In the genomic region with DNA sequence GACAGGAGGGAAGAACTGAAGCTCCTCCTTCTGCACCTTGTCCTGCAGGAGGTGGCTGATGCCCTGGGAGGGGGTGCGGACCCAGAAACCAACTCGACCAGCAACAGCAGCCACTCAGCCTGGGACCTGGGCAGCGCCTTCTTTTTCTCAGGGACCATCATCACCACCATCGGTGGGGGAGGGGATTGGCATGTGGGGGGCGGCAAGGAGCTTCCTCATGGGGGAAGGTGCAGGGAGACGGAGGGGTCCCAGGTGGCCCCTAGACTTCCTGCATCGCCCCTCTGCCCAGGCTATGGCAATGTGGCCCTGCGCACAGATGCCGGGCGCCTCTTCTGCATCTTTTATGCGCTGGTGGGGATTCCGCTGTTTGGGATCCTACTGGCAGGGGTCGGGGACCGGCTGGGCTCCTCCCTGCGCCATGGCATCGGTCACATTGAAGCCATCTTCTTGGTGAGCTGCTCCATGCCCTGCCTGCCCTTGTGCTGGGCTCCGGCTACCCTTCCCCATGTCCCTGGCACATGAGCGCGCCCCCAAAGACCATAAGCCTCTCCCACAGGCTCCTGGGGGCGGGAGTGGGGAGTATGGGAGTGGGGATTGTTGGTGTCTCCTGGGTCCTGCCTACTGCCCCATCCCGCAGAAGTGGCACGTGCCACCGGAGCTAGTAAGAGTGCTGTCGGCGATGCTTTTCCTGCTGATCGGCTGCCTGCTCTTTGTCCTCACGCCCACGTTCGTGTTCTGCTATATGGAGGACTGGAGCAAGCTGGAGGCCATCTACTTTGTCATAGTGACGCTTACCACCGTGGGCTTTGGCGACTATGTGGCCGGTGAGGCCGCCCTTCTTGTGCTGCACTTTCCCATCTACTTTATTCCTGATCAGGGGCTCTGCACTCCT, we compare ENCODE assay signal across 21 cellular contexts. TPM values are rescaled to one million over a fixed set of nuclear protein-coding genes. Genes with fewer than 3 reads are reported as not detected.
A peak's percentile ranks its signal among the peaks of the same experiment; 100 is the strongest.
DNase-seq lines count a peak whose midpoint lies in the region; ATAC-seq, FAIRE-seq and TF ChIP-seq lines count a peak whose summit lies in the region.
"Had no signal": no experiment of that assay in that cellular context is flagged by ENCODE, and none has a peak within 500 bp of the region (broad histone marks: within the 10 kb centered on the region; RNA-seq: fewer than 3 reads in every experiment).

No MANE protein-coding gene starts in this region.

- peaks cover 98% of the 10 kb centered on the region for H3K27me3 Mint-ChIP-seq in brain

- TF ChIP-seq EP300 in HepG2 (IDR thresholded peaks at IDR 0.05; ENCODE audit: low read depth in 2 of 2, low read length in 2 of 2): no peak
- no peak for TF ChIP-seq EP300 in HepG2 (CRISPR knock-in tag; IDR thresholded peaks at IDR 0.05; ENCODE audit: borderline replicate concordance)

- in situ Hi-C loops in HepG2 (cut with HindIII; ENCODE audit: extremely low pct_ligation_motif_present, low pct_unique_long_range_greater_than_20kb) (no loop called here), HAP-1 (cut with MboI; ENCODE audit: low sequenced_read_pairs) (no loop called here)

- TF ChIP-seq POLR2A in HepG2 (IDR thresholded peaks at IDR 0.05; ENCODE audit: insufficient read depth in 1 of 2, low read depth in 2 of 2, low read length in 2 of 2) (no peak), right lobe of liver (IDR thresholded peaks at IDR 0.05) (no peak)

- H3K27ac ChIP-seq in HepG2 (ENCODE audit: extremely low read length, insufficient read depth, low read length) (no peak overlapping the region), right lobe of liver (no peak overlapping the region), tibial artery (no peak overlapping the region)
- H3K27ac ChIP-seq: Peyer's patch had no signal

- peaks cover 39% of the 10 kb centered on the region for H3K4me1 Mint-ChIP-seq in brain

- no peak overlapping the region for H3K4me3 ChIP-seq in HepG2 (replicated peaks in 1 of 3; ENCODE audit: insufficient read depth in 1 of 3, low read depth in 2 of 3, low read length in 3 of 3)
- no peak overlapping the region for H3K4me3 ChIP-seq in right lobe of liver
- no peak overlapping the region for H3K4me3 ChIP-seq in HAP-1
- H3K4me3 ChIP-seq in tibial artery: no peak overlapping the region
- H3K4me3 ChIP-seq: Peyer's patch had no signal

- 29% methylated on average over 19 of the region's 34 CpGs for WGBS in HepG2 (ENCODE audit: low lambda C conversion rate)
- 7% methylated on average over 3 of the region's 34 CpGs for WGBS in right lobe of liver (ENCODE audit: insufficient coverage, low coverage, low lambda C conversion rate, missing lambda C conversion rate)

- no peak for FAIRE-seq in HepG2 (lab: Jason Lieb, UNC)
- FAIRE-seq: G401.6, GM12891 had no signal

- no peak for TF ChIP-seq CTCF in HepG2 (CRISPR knock-in tag; IDR thresholded peaks at IDR 0.05)
- TF ChIP-seq CTCF in right lobe of liver (IDR thresholded peaks at IDR 0.05): no peak
- no peak for TF ChIP-seq CTCF in brain (conservative IDR thresholded peaks at IDR 0.05)
- TF ChIP-seq CTCF in tibial artery (IDR thresholded peaks at IDR 0.05): no peak

- H3K27me3 ChIP-seq in HepG2 (ENCODE audit: control insufficient read depth in 1 of 2, insufficient read depth in 2 of 2, low read length in 2 of 2): peaks cover 35 to 84% of the 10 kb centered on the region in 2 experiments
- H3K27me3 ChIP-seq in right lobe of liver: peaks cover 0 to 44% of the 10 kb centered on the region in 2 donors
- peaks cover 59% of the 10 kb centered on the region for H3K27me3 ChIP-seq in HAP-1 (ENCODE audit: low read depth)
- H3K27me3 ChIP-seq in tibial artery: peaks cover 4 to 86% of the 10 kb centered on the region in 2 donors

- no peak for TF ChIP-seq RAD21 in HepG2 (CRISPR knock-in tag; IDR thresholded peaks at IDR 0.05)

- DNase-seq in HepG2 (ENCODE audit: low spot score): no peak
- no peak for DNase-seq in right lobe of liver
- DNase-seq in left kidney (ENCODE audit: low read depth, low spot score): peak; percentile 19
- no peak for DNase-seq in HAP-1 (ENCODE audit: low spot score in 2 of 2)
- no peak for DNase-seq in tibial artery
- no peak for DNase-seq in UCSD-AML1 (lab: John Stamatoyannopoulos, UW; ENCODE audit: unreplicated experiment)
- DNase-seq in mesenteric fat pad (ENCODE audit: low spot score): no peak
- DNase-seq: AML-193; CD4-positive, alpha-beta memory T cell; DMS79; Karpas-422; NCI-H1105 treated with DMSO at 0.1 percent for 48 hours; NCI-H1930; NCI-H2171 treated with DMSO at 0.1 percent for 48 hours; NCI-H82; SHP77 treated with DMSO at 0.1 percent for 48 hours had no signal

- H3K27ac Mint-ChIP-seq in brain: no peak overlapping the region

- CTCF ChIA-PET in HepG2 (lab: Yijun Ruan, JAX; ENCODE audit: low intra/inter-chr PET ratio, low total read pairs): no interaction called here

- intact Hi-C loops in HepG2 (cut with micrococcal nuclease; ENCODE audit: unreplicated experiment): no loop called here
- intact Hi-C loops in right lobe of liver (cut with DNase I): no loop called here
- intact Hi-C loops in tibial artery (cut with DNase I; ENCODE audit: low total_unique reads): no loop called here

- ATAC-seq in HepG2: no peak
- ATAC-seq in right lobe of liver: no peak

- no TSS peak for BruUV-seq in HepG2 (replicated peaks; lab: Mats Ljungman, UMichigan)

- POLR2A ChIA-PET in HepG2 (lab: Yijun Ruan, JAX): no interaction called here

- H3K9me3 ChIP-seq in HepG2 (ENCODE audit: low read length): no peaks in the 10 kb centered on the region
- H3K9me3 ChIP-seq in right lobe of liver: no peaks in the 10 kb centered on the region
- no peaks in the 10 kb centered on the region for H3K9me3 ChIP-seq in HAP-1
- no peaks in the 10 kb centered on the region for H3K9me3 ChIP-seq in tibial artery
- H3K9me3 ChIP-seq: Peyer's patch had no signal

- no peak overlapping the region for H2AFZ ChIP-seq in HepG2 (ENCODE audit: low read length)

- no peak overlapping the region for H3K9ac ChIP-seq in HepG2 (ENCODE audit: insufficient read depth, low read depth, low read length)

- peaks cover 0 to 3% (median 0%) of the 10 kb centered on the region in 5 experiments for H3K9me3 Mint-ChIP-seq in brain
- H3K9me3 Mint-ChIP-seq: CD4-positive, alpha-beta memory T cell had no signal

- H3K4me2 ChIP-seq in HepG2 (ENCODE audit: low read depth, low read length): no peak overlapping the region

- H3K79me2 ChIP-seq in HepG2 (ENCODE audit: insufficient read depth, low read length): no peaks in the 10 kb centered on the region

- H3K4me3 Mint-ChIP-seq in brain: peak overlapping the region in 4 of 5 experiments; percentile 0 to 65 (median 20)

- H3K36me3 Mint-ChIP-seq in brain: no peaks in the 10 kb centered on the region
- H3K36me3 Mint-ChIP-seq: CD4-positive, alpha-beta memory T cell had no signal

- no peaks in the 10 kb centered on the region for H3K36me3 ChIP-seq in HepG2 (replicated peaks in 1 of 2; ENCODE audit: control insufficient read depth in 1 of 2, insufficient read depth in 2 of 2, low read length in 2 of 2)
- H3K36me3 ChIP-seq in right lobe of liver: no peaks in the 10 kb centered on the region
- H3K36me3 ChIP-seq in HAP-1 (replicated peaks): no peaks in the 10 kb centered on the region
- H3K36me3 ChIP-seq in tibial artery: no peaks in the 10 kb centered on the region
- H3K36me3 ChIP-seq: Peyer's patch had no signal

- H3K4me1 ChIP-seq in HepG2 (ENCODE audit: insufficient read depth, low read length) (peaks cover 24% of the 10 kb centered on the region), right lobe of liver (peaks cover 0 to 24% (median 7%) of the 10 kb centered on the region in 4 donors), HAP-1 (peaks cover 7% of the 10 kb centered on the region; the same call in 1 of the 2 replicates), tibial artery (peaks cover 0 to 37% (median 31%) of the 10 kb centered on the region in 4 donors)

- H4K20me1 ChIP-seq in HepG2 (ENCODE audit: insufficient read depth, low read length): 0 out of 2 replicates have a peak, but pooled peaks cover 5% of the 10 kb centered on the region

RNA-seq across cellular contexts. Expression of a gene that starts 3.1 kb away (rescaled TPM):
- total RNA-seq in HepG2 (2016; rRNA removed; fragmentation: Illumina TruSeq; extraction: Trizol): 0.22 and 0.73 TPM in 2 replicates
- total RNA-seq in HepG2 (2016; cell fraction: cytosol; rRNA removed; fragmentation: Illumina TruSeq; extraction: Trizol; ENCODE audit: low read depth): not detected in 2 replicates
- 0.49 and 0.52 TPM in 2 replicates for total RNA-seq in HepG2 (2016; cell fraction: insoluble cytoplasmic fraction; rRNA removed; fragmentation: Illumina TruSeq; extraction: Trizol)
- total RNA-seq in HepG2 (2016; cell fraction: membrane; rRNA removed; fragmentation: Illumina TruSeq; extraction: Trizol): 0.34 TPM in 1 of 2 replicates, not detected in the other
- total RNA-seq in HepG2 (2016; cell fraction: nucleus; rRNA removed; fragmentation: Illumina TruSeq; extraction: Trizol): not detected in 2 replicates
- 0.16 and 0.48 TPM in 2 replicates for polyA plus RNA-seq in HepG2 (2011; rRNA removed)
- 0.26 and 0.66 TPM in 2 replicates for polyA plus RNA-seq in HepG2 (2011; cell fraction: cytosol; rRNA removed)
- 0.38 TPM in 1 of 2 replicates, not detected in the other for polyA plus RNA-seq in HepG2 (2011; cell fraction: nucleus; rRNA removed)
- polyA plus RNA-seq in HepG2 (2012): 0.23 TPM in 1 of 2 replicates, not detected in the other
- 0.15 and 0.65 TPM in 2 replicates for polyA plus RNA-seq in HepG2 (2016; cell fraction: cytosol; fragmentation: Illumina TruSeq; extraction: Trizol; ENCODE audit: low read depth)
- 0.59 TPM in 1 of 2 replicates, not detected in the other for polyA plus RNA-seq in HepG2 (2016; cell fraction: insoluble cytoplasmic fraction; fragmentation: Illumina TruSeq; extraction: Trizol; ENCODE audit: low read depth)
- polyA plus RNA-seq in HepG2 (2016; cell fraction: membrane; fragmentation: Illumina TruSeq; extraction: Trizol; ENCODE audit: low read depth): 0.44 TPM in 1 of 2 replicates, not detected in the other
- polyA plus RNA-seq in HepG2 (2016; cell fraction: nucleus; fragmentation: Illumina TruSeq; extraction: Trizol; ENCODE audit: insufficient read depth, low read depth): 1.2 TPM in 1 of 2 replicates, not detected in the other
- polyA minus RNA-seq in HepG2 (2011; rRNA and poly(A)+ RNA removed; ENCODE audit: low replicate concordance): 0.42 TPM in 1 of 2 replicates, not detected in the other
- not detected in 2 replicates for polyA minus RNA-seq in HepG2 (2011; cell fraction: cytosol; rRNA and poly(A)+ RNA removed)
- not detected in 2 replicates for polyA minus RNA-seq in HepG2 (2011; cell fraction: nucleus; rRNA and poly(A)+ RNA removed)
- not detected for total RNA-seq in right lobe of liver
- polyA plus RNA-seq in brain (ENCODE audit: insufficient read depth, low read depth, low replicate concordance): not detected
- not detected for total RNA-seq in mesenteric fat pad
- total RNA-seq: A673; CD4-positive, alpha-beta memory T cell had no signal
- polyA plus RNA-seq: CD4-positive, alpha-beta memory T cell had no signal

RNA-seq across cellular contexts. Expression of a gene that starts 6.0 kb away (rescaled TPM):
- not detected in 2 replicates for total RNA-seq in HepG2 (2016; rRNA removed; fragmentation: Illumina TruSeq; extraction: Trizol)
- not detected in 2 replicates for total RNA-seq in HepG2 (2016; cell fraction: cytosol; rRNA removed; fragmentation: Illumina TruSeq; extraction: Trizol; ENCODE audit: low read depth)
- not detected in 2 replicates for total RNA-seq in HepG2 (2016; cell fraction: insoluble cytoplasmic fraction; rRNA removed; fragmentation: Illumina TruSeq; extraction: Trizol)
- total RNA-seq in HepG2 (2016; cell fraction: membrane; rRNA removed; fragmentation: Illumina TruSeq; extraction: Trizol): not detected in 2 replicates
- total RNA-seq in HepG2 (2016; cell fraction: nucleus; rRNA removed; fragmentation: Illumina TruSeq; extraction: Trizol): not detected in 2 replicates
- not detected in 2 replicates for polyA plus RNA-seq in HepG2 (2011; rRNA removed)
- polyA plus RNA-seq in HepG2 (2011; cell fraction: cytosol; rRNA removed): not detected in 2 replicates
- not detected in 2 replicates for polyA plus RNA-seq in HepG2 (2011; cell fraction: nucleus; rRNA removed)
- not detected in 2 replicates for polyA plus RNA-seq in HepG2 (2012)
- polyA plus RNA-seq in HepG2 (2016; cell fraction: cytosol; fragmentation: Illumina TruSeq; extraction: Trizol; ENCODE audit: low read depth): not detected in 2 replicates
- polyA plus RNA-seq in HepG2 (2016; cell fraction: insoluble cytoplasmic fraction; fragmentation: Illumina TruSeq; extraction: Trizol; ENCODE audit: low read depth): not detected in 2 replicates
- not detected in 2 replicates for polyA plus RNA-seq in HepG2 (2016; cell fraction: membrane; fragmentation: Illumina TruSeq; extraction: Trizol; ENCODE audit: low read depth)
- polyA plus RNA-seq in HepG2 (2016; cell fraction: nucleus; fragmentation: Illumina TruSeq; extraction: Trizol; ENCODE audit: insufficient read depth, low read depth): not detected in 2 replicates
- 0.21 TPM in 1 of 2 replicates, not detected in the other for polyA minus RNA-seq in HepG2 (2011; rRNA and poly(A)+ RNA removed; ENCODE audit: low replicate concordance)
- polyA minus RNA-seq in HepG2 (2011; cell fraction: cytosol; rRNA and poly(A)+ RNA removed): not detected in 2 replicates
- polyA minus RNA-seq in HepG2 (2011; cell fraction: nucleus; rRNA and poly(A)+ RNA removed): not detected in 2 replicates
- not detected for total RNA-seq in right lobe of liver
- polyA plus RNA-seq in brain (ENCODE audit: insufficient read depth, low read depth, low replicate concordance): 3.4 TPM
- total RNA-seq in mesenteric fat pad: not detected
- total RNA-seq: CD4-positive, alpha-beta memory T cell; Peyer's patch had no signal
- polyA plus RNA-seq: CD4-positive, alpha-beta memory T cell had no signal

RNA-seq across cellular contexts. Expression of a gene that starts 8.2 kb away (rescaled TPM):
- total RNA-seq in HepG2 (2016; rRNA removed; fragmentation: Illumina TruSeq; extraction: Trizol) (28.3 and 36.3 TPM in 2 replicates), right lobe of liver (10 to 100 TPM; 28.5 to 82.6 (median 47.7) TPM), mesenteric fat pad (56.9 TPM)
- 21.0 and 23.1 TPM in 2 replicates for total RNA-seq in HepG2 (2016; cell fraction: cytosol; rRNA removed; fragmentation: Illumina TruSeq; extraction: Trizol; ENCODE audit: low read depth)
- total RNA-seq in HepG2 (2016; cell fraction: insoluble cytoplasmic fraction; rRNA removed; fragmentation: Illumina TruSeq; extraction: Trizol): 26.0 and 36.9 TPM in 2 replicates
- 46.3 and 50.0 TPM in 2 replicates for total RNA-seq in HepG2 (2016; cell fraction: membrane; rRNA removed; fragmentation: Illumina TruSeq; extraction: Trizol)
- total RNA-seq in HepG2 (2016; cell fraction: nucleus; rRNA removed; fragmentation: Illumina TruSeq; extraction: Trizol): 18.8 and 23.8 TPM in 2 replicates
- polyA plus RNA-seq in HepG2 (2011; rRNA removed) (18.1 and 24.3 TPM in 2 replicates), brain (ENCODE audit: insufficient read depth, low read depth, low replicate concordance) (33.1 TPM)
- 23.6 and 37.4 TPM in 2 replicates for polyA plus RNA-seq in HepG2 (2011; cell fraction: cytosol; rRNA removed)
- polyA plus RNA-seq in HepG2 (2011; cell fraction: nucleus; rRNA removed): 31.2 and 32.0 TPM in 2 replicates
- 15.3 and 20.7 TPM in 2 replicates for polyA plus RNA-seq in HepG2 (2012)
- 15.0 and 16.3 TPM in 2 replicates for polyA plus RNA-seq in HepG2 (2016; cell fraction: cytosol; fragmentation: Illumina TruSeq; extraction: Trizol; ENCODE audit: low read depth)
- 19.1 and 21.1 TPM in 2 replicates for polyA plus RNA-seq in HepG2 (2016; cell fraction: insoluble cytoplasmic fraction; fragmentation: Illumina TruSeq; extraction: Trizol; ENCODE audit: low read depth)
- 25.2 and 26.9 TPM in 2 replicates for polyA plus RNA-seq in HepG2 (2016; cell fraction: membrane; fragmentation: Illumina TruSeq; extraction: Trizol; ENCODE audit: low read depth)
- 37.3 and 45.3 TPM in 2 replicates for polyA plus RNA-seq in HepG2 (2016; cell fraction: nucleus; fragmentation: Illumina TruSeq; extraction: Trizol; ENCODE audit: insufficient read depth, low read depth)
- 28.9 and 57.4 TPM in 2 replicates for polyA minus RNA-seq in HepG2 (2011; rRNA and poly(A)+ RNA removed; ENCODE audit: low replicate concordance)
- polyA minus RNA-seq in HepG2 (2011; cell fraction: cytosol; rRNA and poly(A)+ RNA removed): 13.1 and 14.8 TPM in 2 replicates
- polyA minus RNA-seq in HepG2 (2011; cell fraction: nucleus; rRNA and poly(A)+ RNA removed): 10.8 and 12.1 TPM in 2 replicates

RNA-seq across cellular contexts. Expression of a gene that starts 11.4 kb away (rescaled TPM):
- total RNA-seq in HepG2 (2016; rRNA removed; fragmentation: Illumina TruSeq; extraction: Trizol): 10.3 and 13.2 TPM in 2 replicates
- 11.7 and 14.7 TPM in 2 replicates for total RNA-seq in HepG2 (2016; cell fraction: cytosol; rRNA removed; fragmentation: Illumina TruSeq; extraction: Trizol; ENCODE audit: low read depth)
- total RNA-seq in HepG2 (2016; cell fraction: insoluble cytoplasmic fraction; rRNA removed; fragmentation: Illumina TruSeq; extraction: Trizol): 8.2 and 14.4 TPM in 2 replicates
- total RNA-seq in HepG2 (2016; cell fraction: membrane; rRNA removed; fragmentation: Illumina TruSeq; extraction: Trizol): 15.8 and 22.6 TPM in 2 replicates
- total RNA-seq in HepG2 (2016; cell fraction: nucleus; rRNA removed; fragmentation: Illumina TruSeq; extraction: Trizol): 10.5 and 11.6 TPM in 2 replicates
- polyA plus RNA-seq in HepG2 (2011; rRNA removed): 8.5 and 10.4 TPM in 2 replicates
- polyA plus RNA-seq in HepG2 (2011; cell fraction: cytosol; rRNA removed): 6.1 and 9.3 TPM in 2 replicates
- 22.5 and 26.2 TPM in 2 replicates for polyA plus RNA-seq in HepG2 (2011; cell fraction: nucleus; rRNA removed)
- polyA plus RNA-seq in HepG2 (2012): 11.9 and 14.1 TPM in 2 replicates
- polyA plus RNA-seq in HepG2 (2016; cell fraction: cytosol; fragmentation: Illumina TruSeq; extraction: Trizol; ENCODE audit: low read depth): 19.8 and 22.4 TPM in 2 replicates
- 18.6 and 20.2 TPM in 2 replicates for polyA plus RNA-seq in HepG2 (2016; cell fraction: insoluble cytoplasmic fraction; fragmentation: Illumina TruSeq; extraction: Trizol; ENCODE audit: low read depth)
- 33.5 and 34.6 TPM in 2 replicates for polyA plus RNA-seq in HepG2 (2016; cell fraction: membrane; fragmentation: Illumina TruSeq; extraction: Trizol; ENCODE audit: low read depth)
- 34.1 and 40.3 TPM in 2 replicates for polyA plus RNA-seq in HepG2 (2016; cell fraction: nucleus; fragmentation: Illumina TruSeq; extraction: Trizol; ENCODE audit: insufficient read depth, low read depth)
- polyA minus RNA-seq in HepG2 (2011; rRNA and poly(A)+ RNA removed; ENCODE audit: low replicate concordance): 13.8 and 54.4 TPM in 2 replicates
- 4.0 and 5.5 TPM in 2 replicates for polyA minus RNA-seq in HepG2 (2011; cell fraction: cytosol; rRNA and poly(A)+ RNA removed)
- polyA minus RNA-seq in HepG2 (2011; cell fraction: nucleus; rRNA and poly(A)+ RNA removed): 7.3 and 9.9 TPM in 2 replicates
- 10 to 100 TPM; 13.0 to 21.9 (median 17.8) TPM for total RNA-seq in right lobe of liver
- 99.1 TPM for polyA plus RNA-seq in brain (ENCODE audit: insufficient read depth, low read depth, low replicate concordance)
- 19.9 TPM for total RNA-seq in mesenteric fat pad

RNA-seq across cellular contexts. Expression of a gene that starts 12.6 kb away (rescaled TPM):
- 28.5 and 33.0 TPM in 2 replicates for total RNA-seq in HepG2 (2016; rRNA removed; fragmentation: Illumina TruSeq; extraction: Trizol)
- total RNA-seq in HepG2 (2016; cell fraction: cytosol; rRNA removed; fragmentation: Illumina TruSeq; extraction: Trizol; ENCODE audit: low read depth): 38.1 and 48.3 TPM in 2 replicates
- total RNA-seq in HepG2 (2016; cell fraction: insoluble cytoplasmic fraction; rRNA removed; fragmentation: Illumina TruSeq; extraction: Trizol): 31.6 and 32.7 TPM in 2 replicates
- total RNA-seq in HepG2 (2016; cell fraction: membrane; rRNA removed; fragmentation: Illumina TruSeq; extraction: Trizol): 45.1 and 50.4 TPM in 2 replicates
- total RNA-seq in HepG2 (2016; cell fraction: nucleus; rRNA removed; fragmentation: Illumina TruSeq; extraction: Trizol): 11.0 and 16.1 TPM in 2 replicates
- polyA plus RNA-seq in HepG2 (2011; rRNA removed): 17.9 and 21.2 TPM in 2 replicates
- 16.2 and 25.5 TPM in 2 replicates for polyA plus RNA-seq in HepG2 (2011; cell fraction: cytosol; rRNA removed)
- 11.7 and 12.5 TPM in 2 replicates for polyA plus RNA-seq in HepG2 (2011; cell fraction: nucleus; rRNA removed)
- polyA plus RNA-seq in HepG2 (2012): 7.1 and 11.0 TPM in 2 replicates
- polyA plus RNA-seq in HepG2 (2016; cell fraction: cytosol; fragmentation: Illumina TruSeq; extraction: Trizol; ENCODE audit: low read depth): 44.2 and 54.0 TPM in 2 replicates
- polyA plus RNA-seq in HepG2 (2016; cell fraction: insoluble cytoplasmic fraction; fragmentation: Illumina TruSeq; extraction: Trizol; ENCODE audit: low read depth): 30.5 and 33.9 TPM in 2 replicates
- polyA plus RNA-seq in HepG2 (2016; cell fraction: membrane; fragmentation: Illumina TruSeq; extraction: Trizol; ENCODE audit: low read depth): 44.1 and 45.8 TPM in 2 replicates
- 18.3 and 24.9 TPM in 2 replicates for polyA plus RNA-seq in HepG2 (2016; cell fraction: nucleus; fragmentation: Illumina TruSeq; extraction: Trizol; ENCODE audit: insufficient read depth, low read depth)
- polyA minus RNA-seq in HepG2 (2011; rRNA and poly(A)+ RNA removed; ENCODE audit: low replicate concordance): 10.3 and 10.8 TPM in 2 replicates
- polyA minus RNA-seq in HepG2 (2011; cell fraction: cytosol; rRNA and poly(A)+ RNA removed): 3.5 and 4.1 TPM in 2 replicates
- 3.1 and 4.0 TPM in 2 replicates for polyA minus RNA-seq in HepG2 (2011; cell fraction: nucleus; rRNA and poly(A)+ RNA removed)
- total RNA-seq in right lobe of liver: 10 to 100 TPM; 22.0 to 53.8 (median 26.0) TPM
- 196 TPM for polyA plus RNA-seq in brain (ENCODE audit: insufficient read depth, low read depth, low replicate concordance)
- 51.7 TPM for total RNA-seq in mesenteric fat pad
